8 cellular contexts compared by ENCODE assay signal in the genomic region with DNA sequence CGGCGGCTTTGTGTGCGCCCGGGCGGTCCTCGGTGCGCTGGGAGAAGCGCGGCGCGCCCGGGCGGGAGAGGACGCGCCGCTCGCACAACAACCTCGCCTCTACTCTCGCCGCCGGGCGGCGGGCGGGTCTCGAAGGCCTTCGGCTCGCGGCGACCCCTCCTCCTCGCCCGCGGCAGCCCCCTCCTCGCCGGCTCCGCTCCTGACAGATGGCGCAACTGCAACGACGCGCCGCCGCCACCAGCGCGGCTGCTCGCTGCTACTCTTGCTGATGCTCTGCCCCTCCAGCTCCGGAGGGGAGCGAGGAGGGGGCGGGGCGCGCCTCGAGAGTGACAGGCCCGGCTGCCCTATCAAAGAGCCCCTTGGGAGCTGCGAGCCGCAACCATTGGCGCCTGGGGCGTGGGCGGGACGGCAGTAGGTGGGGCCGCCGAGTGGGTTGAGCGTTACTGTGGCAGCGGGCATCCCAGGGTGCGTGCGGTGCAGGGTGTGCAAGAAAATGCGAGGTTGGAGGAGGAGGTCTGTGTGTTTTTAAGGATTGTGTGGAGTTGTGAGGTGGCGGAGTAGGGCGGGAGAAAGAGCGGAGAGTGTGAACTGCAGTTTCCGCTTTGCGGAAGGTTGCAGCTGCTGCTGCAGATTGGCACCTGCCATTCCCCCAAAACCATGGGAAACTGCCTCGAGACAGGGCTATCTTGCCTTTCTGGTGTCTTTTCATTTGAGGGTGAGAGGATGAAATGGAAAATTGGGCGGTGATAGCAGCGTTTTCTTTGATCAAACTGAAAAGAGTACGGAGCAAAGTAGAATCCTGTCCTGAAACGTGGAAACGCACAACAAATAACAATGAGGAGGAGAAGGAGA. TPM values are rescaled to one million over a fixed set of nuclear protein-coding genes. Genes with fewer than 3 reads are reported as not detected.
A peak's percentile ranks its signal among the peaks of the same experiment; 100 is the strongest.
DNase-seq lines count a peak whose midpoint lies in the region; ATAC-seq and TF ChIP-seq lines count a peak whose summit lies in the region.

A gene (minus strand): TSS at position 275 of the 852 bp plus-strand sequence. CDS start 153,401 bp downstream, outside the sequence.

- peak within 1 kb of the TSS; percentile 91 for H3K4me3 ChIP-seq in BLaER1
- peak within 1 kb of the TSS; percentile 46 to 82 (median 58) for H3K4me3 ChIP-seq in liver (ENCODE audit: low read depth in 1 of 3, low read length in 3 of 3)

- H3K4me1 ChIP-seq in BLaER1: peaks cover 41% of the 10 kb centered on the region
- H3K4me1 ChIP-seq in liver (ENCODE audit: control insufficient read depth in 4 of 4, insufficient read depth in 4 of 4, low read length in 3 of 4): peaks cover 6 to 16% (median 12%) of the 10 kb centered on the region in 4 donors

- peak within 1 kb of the TSS; percentile 94 for H3K4me2 ChIP-seq in BLaER1

- DNase-seq in NCI-H774 (lab: John Stamatoyannopoulos, UW) (peak; percentile 100), dermis microvascular lymphatic vessel endothelial cell (ENCODE audit: low read depth in 2 of 2) (peak; percentile 84 to 98)
- DNase-seq in activated CD4-positive, alpha-beta T cell treated with anti-CD3 and anti-CD28 coated beads, Interleukin-2, amount 50 U/mL, for 4 hours: peak; percentile 99 to 100
- DNase-seq in stimulated activated CD4-positive, alpha-beta T cell treated with anti-CD3 and anti-CD28 coated beads, Interleukin-4, amount 100 ng/mL, for 24 hours: peak; percentile 99

- no peaks in the 10 kb centered on the region for H3K27me3 ChIP-seq in BLaER1
- H3K27me3 ChIP-seq in liver (ENCODE audit: control insufficient read depth in 4 of 4, insufficient read depth in 4 of 4, low read length in 3 of 4): peaks cover 0 to 9% (median 1%) of the 10 kb centered on the region in 4 donors

- peak; percentile 24 to 47 for TF ChIP-seq RAD21 in liver (IDR thresholded peaks at IDR 0.05)

- ATAC-seq in GM19395 (IDR thresholded peaks at IDR 0.05; ENCODE audit: unreplicated experiment) (peak; percentile 98), HG03565 (IDR thresholded peaks at IDR 0.05; ENCODE audit: unreplicated experiment) (peak; percentile 93)

- TF ChIP-seq CTCF in liver (IDR thresholded peaks at IDR 0.05; ENCODE audit: low read depth, low read length, missing input control): peak; percentile 37

- H4K20me1 ChIP-seq in BLaER1: peaks cover 37% of the 10 kb centered on the region

- H3K9ac ChIP-seq in BLaER1 (peak within 1 kb of the TSS; percentile 89), liver (ENCODE audit: low read depth in 1 of 2, low read length in 2 of 2) (peak within 1 kb of the TSS; percentile 33 to 58)

- peak within 1 kb of the TSS; percentile 94 for H3K27ac ChIP-seq in BLaER1
- H3K27ac ChIP-seq in liver (ENCODE audit: low read depth in 1 of 2, low read length in 2 of 2): peak within 1 kb of the TSS; percentile 54 to 59

- H3K9me3 ChIP-seq in BLaER1: no peaks in the 10 kb centered on the region
- H3K9me3 ChIP-seq in liver (ENCODE audit: control insufficient read depth in 4 of 4, low read length in 3 of 4): no peaks in the 10 kb centered on the region

- H3K36me3 ChIP-seq in BLaER1 (peaks cover 7% of the 10 kb centered on the region; the same call in 1 of the 2 replicates), liver (ENCODE audit: control insufficient read depth in 4 of 4, insufficient read depth in 3 of 4, low read depth in 1 of 4, low read length in 3 of 4) (no peaks in the 10 kb centered on the region)

- WGBS in liver: 2% methylated on average over 75 of the region's 75 CpGs

TF ChIP-seq in liver, 16 proteins besides CTCF, POLR2A, EP300 and RAD21:
- no peak for TF ChIP-seq FOXA2 (IDR thresholded peaks at IDR 0.05)
- TF ChIP-seq, protein P1, sequence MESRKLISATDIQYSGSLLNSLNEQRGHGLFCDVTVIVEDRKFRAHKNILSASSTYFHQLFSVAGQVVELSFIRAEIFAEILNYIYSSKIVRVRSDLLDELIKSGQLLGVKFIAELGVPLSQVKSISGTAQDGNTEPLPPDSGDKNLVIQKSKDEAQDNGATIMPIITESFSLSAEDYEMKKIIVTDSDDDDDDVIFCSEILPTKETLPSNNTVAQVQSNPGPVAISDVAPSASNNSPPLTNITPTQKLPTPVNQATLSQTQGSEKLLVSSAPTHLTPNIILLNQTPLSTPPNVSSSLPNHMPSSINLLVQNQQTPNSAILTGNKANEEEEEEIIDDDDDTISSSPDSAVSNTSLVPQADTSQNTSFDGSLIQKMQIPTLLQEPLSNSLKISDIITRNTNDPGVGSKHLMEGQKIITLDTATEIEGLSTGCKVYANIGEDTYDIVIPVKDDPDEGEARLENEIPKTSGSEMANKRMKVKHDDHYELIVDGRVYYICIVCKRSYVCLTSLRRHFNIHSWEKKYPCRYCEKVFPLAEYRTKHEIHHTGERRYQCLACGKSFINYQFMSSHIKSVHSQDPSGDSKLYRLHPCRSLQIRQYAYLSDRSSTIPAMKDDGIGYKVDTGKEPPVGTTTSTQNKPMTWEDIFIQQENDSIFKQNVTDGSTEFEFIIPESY (IDR thresholded peaks at IDR 0.05): no peak
- TF ChIP-seq EGR1 (IDR thresholded peaks at IDR 0.05; ENCODE audit: low read depth in 2 of 2): peak; percentile 40 to 64
- TF ChIP-seq SP1 (IDR thresholded peaks at IDR 0.05): peak; percentile 90
- TF ChIP-seq, protein P2, sequence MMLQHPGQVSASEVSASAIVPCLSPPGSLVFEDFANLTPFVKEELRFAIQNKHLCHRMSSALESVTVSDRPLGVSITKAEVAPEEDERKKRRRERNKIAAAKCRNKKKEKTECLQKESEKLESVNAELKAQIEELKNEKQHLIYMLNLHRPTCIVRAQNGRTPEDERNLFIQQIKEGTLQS (IDR thresholded peaks at IDR 0.05): no peak
- TF ChIP-seq HNF4A (conservative IDR thresholded peaks at IDR 0.05): no peak
- no peak for TF ChIP-seq TAF1 (conservative IDR thresholded peaks at IDR 0.05)
- TF ChIP-seq, protein P3, sequence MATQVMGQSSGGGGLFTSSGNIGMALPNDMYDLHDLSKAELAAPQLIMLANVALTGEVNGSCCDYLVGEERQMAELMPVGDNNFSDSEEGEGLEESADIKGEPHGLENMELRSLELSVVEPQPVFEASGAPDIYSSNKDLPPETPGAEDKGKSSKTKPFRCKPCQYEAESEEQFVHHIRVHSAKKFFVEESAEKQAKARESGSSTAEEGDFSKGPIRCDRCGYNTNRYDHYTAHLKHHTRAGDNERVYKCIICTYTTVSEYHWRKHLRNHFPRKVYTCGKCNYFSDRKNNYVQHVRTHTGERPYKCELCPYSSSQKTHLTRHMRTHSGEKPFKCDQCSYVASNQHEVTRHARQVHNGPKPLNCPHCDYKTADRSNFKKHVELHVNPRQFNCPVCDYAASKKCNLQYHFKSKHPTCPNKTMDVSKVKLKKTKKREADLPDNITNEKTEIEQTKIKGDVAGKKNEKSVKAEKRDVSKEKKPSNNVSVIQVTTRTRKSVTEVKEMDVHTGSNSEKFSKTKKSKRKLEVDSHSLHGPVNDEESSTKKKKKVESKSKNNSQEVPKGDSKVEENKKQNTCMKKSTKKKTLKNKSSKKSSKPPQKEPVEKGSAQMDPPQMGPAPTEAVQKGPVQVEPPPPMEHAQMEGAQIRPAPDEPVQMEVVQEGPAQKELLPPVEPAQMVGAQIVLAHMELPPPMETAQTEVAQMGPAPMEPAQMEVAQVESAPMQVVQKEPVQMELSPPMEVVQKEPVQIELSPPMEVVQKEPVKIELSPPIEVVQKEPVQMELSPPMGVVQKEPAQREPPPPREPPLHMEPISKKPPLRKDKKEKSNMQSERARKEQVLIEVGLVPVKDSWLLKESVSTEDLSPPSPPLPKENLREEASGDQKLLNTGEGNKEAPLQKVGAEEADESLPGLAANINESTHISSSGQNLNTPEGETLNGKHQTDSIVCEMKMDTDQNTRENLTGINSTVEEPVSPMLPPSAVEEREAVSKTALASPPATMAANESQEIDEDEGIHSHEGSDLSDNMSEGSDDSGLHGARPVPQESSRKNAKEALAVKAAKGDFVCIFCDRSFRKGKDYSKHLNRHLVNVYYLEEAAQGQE (IDR thresholded peaks at IDR 0.05): no peak
- no peak for TF ChIP-seq GABPA (IDR thresholded peaks at IDR 0.05 in 1 of 2, conservative IDR thresholded peaks at IDR 0.05 in 1 of 2)
- no peak for TF ChIP-seq NR2F2 (IDR thresholded peaks at IDR 0.05)
- no peak for TF ChIP-seq FOXA1 (IDR thresholded peaks at IDR 0.05)

RNA-seq across cellular contexts. Expression of the gene that starts here (rescaled TPM):
- 75.2 and 77.5 TPM in 2 replicates for total RNA-seq in dermis microvascular lymphatic vessel endothelial cell
- total RNA-seq in liver: 10 to 100 TPM; 12.3 to 27.0 TPM
- polyA plus RNA-seq in liver: 10 to 100 TPM; 11.2 to 28.3 TPM

Comparison
In these comparisons a context has a peak if more than half of its experiments do, and no peak if none do; other contexts are left out.
1. Peak in every context shown above with its lines: DNase-seq, ATAC-seq, H3K4me3 ChIP-seq and H3K27ac ChIP-seq.